Comparison of ENCODE assay signal across 16 cellular contexts in genomic region chr7:151704284-151704968, GRCh38.
"Had no signal": no experiment of that assay in that cellular context is flagged by ENCODE, and none has a peak within 500 bp of the region (broad histone marks: within the 10 kb centered on the region; RNA-seq: fewer than 3 reads in every experiment).

No MANE protein-coding gene starts in this region.

- DNase-seq: activated CD4-positive, alpha-beta memory T cell treated with anti-CD3 and anti-CD28 coated beads, Interleukin-2, amount 10 ng/mL, durations not matched to agents 7 days and 5 days; activated CD4-positive, alpha-beta T cell treated with anti-CD3 and anti-CD28 coated beads, Interleukin-2, amount 10 ng/mL, durations not matched to agents 24 days and 14 days; activated gamma-delta T cell; activated naive CD4-positive, alpha-beta T cell treated with anti-CD3 and anti-CD28 coated beads, Interleukin-2, amount 50 U/mL, for 16 hours; activated naive CD8-positive, alpha-beta T cell treated with anti-CD3 and anti-CD28 coated beads, Interleukin-2, amount 50 U/mL, for 24 hours; effector CD4-positive, alpha-beta T cell; naive thymus-derived CD4-positive, alpha-beta T cell; sigmoid colon; stimulated activated CD4-positive, alpha-beta T cell treated with anti-CD3 and anti-CD28 coated beads, Interleukin-15, amount 100 ng/mL, for 24 hours; stomach had no signal

- FAIRE-seq: endometrium had no signal

- ATAC-seq: activated CD4-positive, CD25-positive, alpha-beta regulatory T cell treated with anti-CD3 and anti-CD28 coated beads, Interleukin-2, amount 50 U/mL, for 24 hours; activated naive CD8-positive, alpha-beta T cell treated with anti-CD3 and anti-CD28 coated beads, Interleukin-2, amount 50 U/mL, for 24 hours; naive thymus-derived CD4-positive, alpha-beta T cell; stimulated activated memory B cell treated with anti-CD40 and anti-IgM and Interleukin-4, amounts not matched to agents 10 μg/mL and 1 μg/mL and 100 μg/mL, for 72 hours had no signal

- H3K36me3 ChIP-seq: sigmoid colon, stomach, suprapubic skin, tibial nerve had no signal

- H3K9me3 ChIP-seq: sigmoid colon, stomach, suprapubic skin, tibial nerve had no signal

- H3K4me3 ChIP-seq: suprapubic skin, tibial nerve had no signal

- H3K27me3 ChIP-seq: sigmoid colon, stomach, suprapubic skin, tibial nerve had no signal

- H3K27ac ChIP-seq: suprapubic skin, tibial nerve, VCaP had no signal
